In the genomic region with DNA sequence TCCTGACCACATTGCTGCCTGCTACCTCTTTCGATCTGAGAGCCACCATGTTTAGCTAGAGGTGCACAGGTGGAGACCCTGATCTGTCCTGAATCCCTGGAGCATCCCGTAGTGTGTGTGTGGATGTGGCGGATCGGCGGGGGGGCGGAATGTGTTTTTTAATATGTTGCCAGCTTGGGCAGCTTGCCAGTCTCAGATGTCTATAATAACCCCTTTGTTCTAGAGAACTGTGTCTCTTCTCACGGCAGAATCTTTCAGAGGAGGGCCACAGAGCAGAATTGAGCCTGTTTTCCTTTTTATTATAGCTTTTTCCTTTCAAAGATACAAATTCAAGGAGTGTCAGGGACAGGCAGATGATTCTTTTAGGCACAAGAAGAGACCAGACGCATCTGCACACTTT, we compare ENCODE assay signal across 19 cellular contexts.
DNase-seq lines count a peak whose midpoint lies in the region; ATAC-seq and TF ChIP-seq lines count a peak whose summit lies in the region.
"Had no signal": no experiment of that assay in that cellular context is flagged by ENCODE, and none has a peak within 500 bp of the region (broad histone marks: within the 10 kb centered on the region; RNA-seq: fewer than 3 reads in every experiment).

No MANE protein-coding gene starts in this region.

- no peak overlapping the region for H3K27ac Mint-ChIP-seq in type B pancreatic cell
- H3K27ac Mint-ChIP-seq: activated naive CD8-positive, alpha-beta T cell treated with anti-CD3 and anti-CD28 coated beads, Interleukin-2, amount 50 U/mL, for 24 hours; B cell had no signal

- H3K4me3 Mint-ChIP-seq in type B pancreatic cell, result no peak overlapping the region
- H3K4me3 Mint-ChIP-seq: activated naive CD8-positive, alpha-beta T cell treated with anti-CD3 and anti-CD28 coated beads, Interleukin-2, amount 50 U/mL, for 24 hours; B cell had no signal

- peaks cover 8% of the 10 kb centered on the region for H3K9me3 Mint-ChIP-seq in type B pancreatic cell

- peak overlapping the region; percentile 23 for H3K27ac ChIP-seq in substantia nigra (ENCODE audit: low read depth, low read length, poor library complexity, severe bottlenecking)
- H3K27ac ChIP-seq: esophagus squamous epithelium, pancreas, Peyer's patch, skin epidermis had no signal

- no peak for ATAC-seq in GM18498 (IDR thresholded peaks at IDR 0.05; ENCODE audit: unreplicated experiment)
- ATAC-seq in esophagus mucosa, result no peak
- ATAC-seq: activated naive CD8-positive, alpha-beta T cell treated with anti-CD3 and anti-CD28 coated beads, Interleukin-2, amount 50 U/mL, for 24 hours; pancreas had no signal

- peak; percentile 52 for DNase-seq in NCI-H1105 treated with DMSO at 0.1 percent for 48 hours (lab: John Stamatoyannopoulos, UW)
- peak; percentile 20 for DNase-seq in NCI-H748 treated with DMSO at 0.1 percent for 48 hours (lab: John Stamatoyannopoulos, UW)
- peak; percentile 60 to 62 for DNase-seq in hippocampal formation (lab: John Stamatoyannopoulos, UW)
- DNase-seq in substantia nigra (lab: John Stamatoyannopoulos, UW), result peak in 44 of 49 donors; percentile 4 to 76 (median 34)
- DNase-seq in type B pancreatic cell (ENCODE audit: extremely low spot score, unreplicated experiment), result no peak
- DNase-seq: activated CD4-positive, alpha-beta T cell treated with anti-CD3 and anti-CD28 coated beads for 4 hours; activated naive CD8-positive, alpha-beta T cell treated with anti-CD3 and anti-CD28 coated beads, Interleukin-2, amount 50 U/mL, for 24 hours; central memory CD4-positive, alpha-beta T cell; esophagus squamous epithelium; GDM1; NCI-H1436 treated with DMSO at 0.1 percent for 48 hours; NCI-H524 treated with DMSO at 0.1 percent for 48 hours; Peyer's patch; stimulated activated CD4-positive, alpha-beta T cell treated with anti-CD3 and anti-CD28 coated beads, Interleukin-4, amount 100 ng/mL, for 24 hours had no signal

- no peaks in the 10 kb centered on the region for H3K36me3 Mint-ChIP-seq in type B pancreatic cell

- no peaks in the 10 kb centered on the region for H3K27me3 Mint-ChIP-seq in type B pancreatic cell
- H3K27me3 Mint-ChIP-seq: activated naive CD8-positive, alpha-beta T cell treated with anti-CD3 and anti-CD28 coated beads, Interleukin-2, amount 50 U/mL, for 24 hours; B cell had no signal

- peaks cover 13% of the 10 kb centered on the region for H3K4me1 Mint-ChIP-seq in type B pancreatic cell (ENCODE audit: unreplicated experiment)
- H3K4me1 Mint-ChIP-seq: activated naive CD8-positive, alpha-beta T cell treated with anti-CD3 and anti-CD28 coated beads, Interleukin-2, amount 50 U/mL, for 24 hours; B cell had no signal

- no peak for TF ChIP-seq CTCF in type B pancreatic cell (conservative IDR thresholded peaks at IDR 0.05)
